1 cellular context compared by ENCODE assay signal in the genomic region with DNA sequence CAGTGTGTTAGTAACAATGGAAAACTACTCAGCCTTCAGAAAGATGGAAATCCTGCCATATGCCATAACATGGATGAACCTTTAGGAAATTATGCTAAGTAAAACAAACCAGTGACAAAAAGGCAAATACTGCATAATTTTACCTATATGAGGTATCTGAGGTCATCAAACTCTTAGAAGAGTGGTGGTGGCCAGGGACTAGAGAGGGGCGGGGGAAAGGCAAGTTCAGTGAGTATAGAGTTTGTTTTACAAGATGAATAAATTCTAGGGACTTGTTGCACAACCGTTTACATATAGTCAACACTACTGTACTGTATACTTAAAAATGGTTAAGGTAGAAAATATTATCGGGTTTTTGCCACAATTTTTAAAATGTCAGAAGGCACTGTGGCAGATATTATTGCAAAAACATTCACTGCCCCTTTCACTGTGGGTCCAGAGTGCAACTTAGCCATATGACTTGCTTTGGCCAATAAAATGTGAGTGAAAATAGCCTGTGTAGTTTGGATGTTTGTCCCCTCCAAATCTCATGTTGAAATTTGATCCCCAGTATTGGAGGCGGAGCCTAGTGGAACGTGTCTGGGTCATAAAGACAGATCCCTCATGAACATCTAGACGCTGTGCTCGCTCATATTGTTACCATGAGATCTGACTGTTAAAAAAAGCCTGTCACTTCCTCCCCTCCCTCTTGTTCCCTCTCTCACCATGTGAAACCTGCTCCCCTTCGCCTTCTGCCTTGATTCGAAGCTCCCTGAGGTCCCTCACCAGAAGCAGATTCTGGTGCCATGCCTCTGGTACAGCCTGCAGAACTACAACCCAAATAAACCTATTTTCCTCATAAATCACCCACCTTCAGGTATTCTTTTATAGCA.
TF ChIP-seq lines count a peak whose summit lies in the region.

No MANE protein-coding gene starts in this region.

TF ChIP-seq in HepG2, 621 proteins besides CTCF, POLR2A, EP300 and RAD21 (continued from another document and continues in another):
- TF ChIP-seq, protein P1, sequence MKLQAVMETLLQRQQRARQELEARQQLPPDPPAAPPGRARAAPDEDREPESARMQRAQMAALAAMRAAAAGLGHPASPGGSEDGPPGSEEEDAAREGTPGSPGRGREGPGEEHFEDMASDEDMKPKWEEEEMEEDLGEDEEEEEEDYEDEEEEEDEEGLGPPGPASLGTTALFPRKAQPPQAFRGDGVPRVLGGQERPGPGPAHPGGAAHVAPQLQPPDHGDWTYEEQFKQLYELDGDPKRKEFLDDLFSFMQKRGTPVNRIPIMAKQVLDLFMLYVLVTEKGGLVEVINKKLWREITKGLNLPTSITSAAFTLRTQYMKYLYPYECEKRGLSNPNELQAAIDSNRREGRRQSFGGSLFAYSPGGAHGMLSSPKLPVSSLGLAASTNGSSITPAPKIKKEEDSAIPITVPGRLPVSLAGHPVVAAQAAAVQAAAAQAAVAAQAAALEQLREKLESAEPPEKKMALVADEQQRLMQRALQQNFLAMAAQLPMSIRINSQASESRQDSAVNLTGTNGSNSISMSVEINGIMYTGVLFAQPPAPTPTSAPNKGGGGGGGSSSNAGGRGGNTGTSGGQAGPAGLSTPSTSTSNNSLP (IDR thresholded peaks at IDR 0.05; ENCODE audit: low read depth, low read length): peak; percentile 55; the same call in 1 of the 2 replicates
- TF ChIP-seq ZNF263 (CRISPR knock-in tag; IDR thresholded peaks at IDR 0.05) (no peak), ZNF441 (CRISPR knock-in tag; IDR thresholded peaks at IDR 0.05; ENCODE audit: borderline replicate concordance) (no peak), THAP9 (CRISPR knock-in tag; IDR thresholded peaks at IDR 0.05; ENCODE audit: borderline replicate concordance) (peak; percentile 64; the same call in 1 of the 2 replicates), ARNT (IDR thresholded peaks at IDR 0.05) (no peak), ZNF382 (CRISPR knock-in tag; IDR thresholded peaks at IDR 0.05; ENCODE audit: borderline replicate concordance) (no peak), SRSF9 (IDR thresholded peaks at IDR 0.05; ENCODE audit: borderline replicate concordance, insufficient read depth, low read depth, low read length, poor library complexity, severe bottlenecking) (no peak), ZBTB43 (CRISPR knock-in tag; conservative IDR thresholded peaks at IDR 0.05) (no peak; the same call in 1 of the 2 replicates), ELF4 (CRISPR knock-in tag; IDR thresholded peaks at IDR 0.05; ENCODE audit: borderline replicate concordance) (no peak), NR1H2 (CRISPR knock-in tag; IDR thresholded peaks at IDR 0.05; ENCODE audit: borderline replicate concordance, low read depth) (no peak), ZNF550 (CRISPR knock-in tag; IDR thresholded peaks at IDR 0.05; ENCODE audit: borderline replicate concordance) (no peak), SATB2 (CRISPR knock-in tag; IDR thresholded peaks at IDR 0.05) (no peak), ZNF589 (CRISPR knock-in tag; conservative IDR thresholded peaks at IDR 0.05) (no peak), GPBP1L1 (CRISPR knock-in tag; IDR thresholded peaks at IDR 0.05) (no peak), SIX1 (CRISPR knock-in tag; IDR thresholded peaks at IDR 0.05; ENCODE audit: borderline replicate concordance) (peak; percentile 97), CREB1 (IDR thresholded peaks at IDR 0.05) (peak; percentile 22; the same call in 1 of the 2 replicates), CREB1 (CRISPR knock-in tag; IDR thresholded peaks at IDR 0.05) (peak; percentile 76), TAF1 (CRISPR knock-in tag; IDR thresholded peaks at IDR 0.05) (peak; percentile 40; the same call in 1 of the 2 replicates), ZNF530 (CRISPR knock-in tag; IDR thresholded peaks at IDR 0.05; ENCODE audit: low read depth) (no peak), BRCA1 (CRISPR knock-in tag; IDR thresholded peaks at IDR 0.05) (no peak), PRMT3 (CRISPR knock-in tag; IDR thresholded peaks at IDR 0.05; ENCODE audit: borderline replicate concordance, low read depth) (no peak), TCF12 (IDR thresholded peaks at IDR 0.05) (no peak), TCF12 (CRISPR knock-in tag; IDR thresholded peaks at IDR 0.05) (no peak), KAT7 (CRISPR knock-in tag; IDR thresholded peaks at IDR 0.05; ENCODE audit: borderline replicate concordance) (peak; percentile 65; the same call in 1 of the 2 replicates), AGO2 (optimal IDR thresholded peaks at IDR 0.05; ENCODE audit: low read depth, low read length) (no peak), SKI (IDR thresholded peaks at IDR 0.05; ENCODE audit: partially characterized antibody) (no peak), ZNF326 (CRISPR knock-in tag; IDR thresholded peaks at IDR 0.05; ENCODE audit: borderline replicate concordance) (no peak), TMF1 (CRISPR knock-in tag; IDR thresholded peaks at IDR 0.05; ENCODE audit: low read depth) (no peak)
- TF ChIP-seq, protein P2, sequence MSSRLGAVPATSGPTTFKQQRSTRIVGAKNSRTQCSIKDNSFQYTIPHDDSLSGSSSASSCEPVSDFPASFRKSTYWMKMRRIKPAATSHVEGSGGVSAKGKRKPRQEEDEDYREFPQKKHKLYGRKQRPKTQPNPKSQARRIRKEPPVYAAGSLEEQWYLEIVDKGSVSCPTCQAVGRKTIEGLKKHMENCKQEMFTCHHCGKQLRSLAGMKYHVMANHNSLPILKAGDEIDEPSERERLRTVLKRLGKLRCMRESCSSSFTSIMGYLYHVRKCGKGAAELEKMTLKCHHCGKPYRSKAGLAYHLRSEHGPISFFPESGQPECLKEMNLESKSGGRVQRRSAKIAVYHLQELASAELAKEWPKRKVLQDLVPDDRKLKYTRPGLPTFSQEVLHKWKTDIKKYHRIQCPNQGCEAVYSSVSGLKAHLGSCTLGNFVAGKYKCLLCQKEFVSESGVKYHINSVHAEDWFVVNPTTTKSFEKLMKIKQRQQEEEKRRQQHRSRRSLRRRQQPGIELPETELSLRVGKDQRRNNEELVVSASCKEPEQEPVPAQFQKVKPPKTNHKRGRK (CRISPR knock-in tag; IDR thresholded peaks at IDR 0.05): no peak
- TF ChIP-seq, protein P3, sequence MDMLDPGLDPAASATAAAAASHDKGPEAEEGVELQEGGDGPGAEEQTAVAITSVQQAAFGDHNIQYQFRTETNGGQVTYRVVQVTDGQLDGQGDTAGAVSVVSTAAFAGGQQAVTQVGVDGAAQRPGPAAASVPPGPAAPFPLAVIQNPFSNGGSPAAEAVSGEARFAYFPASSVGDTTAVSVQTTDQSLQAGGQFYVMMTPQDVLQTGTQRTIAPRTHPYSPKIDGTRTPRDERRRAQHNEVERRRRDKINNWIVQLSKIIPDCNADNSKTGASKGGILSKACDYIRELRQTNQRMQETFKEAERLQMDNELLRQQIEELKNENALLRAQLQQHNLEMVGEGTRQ (IDR thresholded peaks at IDR 0.05; ENCODE audit: low read depth, low read length): peak; percentile 84
- TF ChIP-seq, protein P3 (CRISPR knock-in tag; IDR thresholded peaks at IDR 0.05; ENCODE audit: borderline replicate concordance): peak; percentile 92; the same call in 1 of the 2 replicates
- TF ChIP-seq, protein P4, sequence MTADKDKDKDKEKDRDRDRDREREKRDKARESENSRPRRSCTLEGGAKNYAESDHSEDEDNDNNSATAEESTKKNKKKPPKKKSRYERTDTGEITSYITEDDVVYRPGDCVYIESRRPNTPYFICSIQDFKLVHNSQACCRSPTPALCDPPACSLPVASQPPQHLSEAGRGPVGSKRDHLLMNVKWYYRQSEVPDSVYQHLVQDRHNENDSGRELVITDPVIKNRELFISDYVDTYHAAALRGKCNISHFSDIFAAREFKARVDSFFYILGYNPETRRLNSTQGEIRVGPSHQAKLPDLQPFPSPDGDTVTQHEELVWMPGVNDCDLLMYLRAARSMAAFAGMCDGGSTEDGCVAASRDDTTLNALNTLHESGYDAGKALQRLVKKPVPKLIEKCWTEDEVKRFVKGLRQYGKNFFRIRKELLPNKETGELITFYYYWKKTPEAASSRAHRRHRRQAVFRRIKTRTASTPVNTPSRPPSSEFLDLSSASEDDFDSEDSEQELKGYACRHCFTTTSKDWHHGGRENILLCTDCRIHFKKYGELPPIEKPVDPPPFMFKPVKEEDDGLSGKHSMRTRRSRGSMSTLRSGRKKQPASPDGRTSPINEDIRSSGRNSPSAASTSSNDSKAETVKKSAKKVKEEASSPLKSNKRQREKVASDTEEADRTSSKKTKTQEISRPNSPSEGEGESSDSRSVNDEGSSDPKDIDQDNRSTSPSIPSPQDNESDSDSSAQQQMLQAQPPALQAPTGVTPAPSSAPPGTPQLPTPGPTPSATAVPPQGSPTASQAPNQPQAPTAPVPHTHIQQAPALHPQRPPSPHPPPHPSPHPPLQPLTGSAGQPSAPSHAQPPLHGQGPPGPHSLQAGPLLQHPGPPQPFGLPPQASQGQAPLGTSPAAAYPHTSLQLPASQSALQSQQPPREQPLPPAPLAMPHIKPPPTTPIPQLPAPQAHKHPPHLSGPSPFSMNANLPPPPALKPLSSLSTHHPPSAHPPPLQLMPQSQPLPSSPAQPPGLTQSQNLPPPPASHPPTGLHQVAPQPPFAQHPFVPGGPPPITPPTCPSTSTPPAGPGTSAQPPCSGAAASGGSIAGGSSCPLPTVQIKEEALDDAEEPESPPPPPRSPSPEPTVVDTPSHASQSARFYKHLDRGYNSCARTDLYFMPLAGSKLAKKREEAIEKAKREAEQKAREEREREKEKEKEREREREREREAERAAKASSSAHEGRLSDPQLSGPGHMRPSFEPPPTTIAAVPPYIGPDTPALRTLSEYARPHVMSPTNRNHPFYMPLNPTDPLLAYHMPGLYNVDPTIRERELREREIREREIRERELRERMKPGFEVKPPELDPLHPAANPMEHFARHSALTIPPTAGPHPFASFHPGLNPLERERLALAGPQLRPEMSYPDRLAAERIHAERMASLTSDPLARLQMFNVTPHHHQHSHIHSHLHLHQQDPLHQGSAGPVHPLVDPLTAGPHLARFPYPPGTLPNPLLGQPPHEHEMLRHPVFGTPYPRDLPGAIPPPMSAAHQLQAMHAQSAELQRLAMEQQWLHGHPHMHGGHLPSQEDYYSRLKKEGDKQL (CRISPR knock-in tag; IDR thresholded peaks at IDR 0.05; ENCODE audit: low read depth): no peak
- TF ChIP-seq, protein P5, sequence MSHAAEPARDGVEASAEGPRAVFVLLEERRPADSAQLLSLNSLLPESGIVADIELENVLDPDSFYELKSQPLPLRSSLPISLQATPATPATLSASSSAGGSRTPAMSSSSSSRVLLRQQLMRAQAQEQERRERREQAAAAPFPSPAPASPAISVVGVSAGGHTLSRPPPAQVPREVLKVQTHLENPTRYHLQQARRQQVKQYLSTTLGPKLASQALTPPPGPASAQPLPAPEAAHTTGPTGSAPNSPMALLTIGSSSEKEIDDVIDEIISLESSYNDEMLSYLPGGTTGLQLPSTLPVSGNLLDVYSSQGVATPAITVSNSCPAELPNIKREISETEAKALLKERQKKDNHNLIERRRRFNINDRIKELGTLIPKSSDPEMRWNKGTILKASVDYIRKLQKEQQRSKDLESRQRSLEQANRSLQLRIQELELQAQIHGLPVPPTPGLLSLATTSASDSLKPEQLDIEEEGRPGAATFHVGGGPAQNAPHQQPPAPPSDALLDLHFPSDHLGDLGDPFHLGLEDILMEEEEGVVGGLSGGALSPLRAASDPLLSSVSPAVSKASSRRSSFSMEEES (CRISPR knock-in tag; IDR thresholded peaks at IDR 0.05): 0 out of 2 replicates have a peak, but pooled peaks have one; percentile 43
- TF ChIP-seq, protein P6, sequence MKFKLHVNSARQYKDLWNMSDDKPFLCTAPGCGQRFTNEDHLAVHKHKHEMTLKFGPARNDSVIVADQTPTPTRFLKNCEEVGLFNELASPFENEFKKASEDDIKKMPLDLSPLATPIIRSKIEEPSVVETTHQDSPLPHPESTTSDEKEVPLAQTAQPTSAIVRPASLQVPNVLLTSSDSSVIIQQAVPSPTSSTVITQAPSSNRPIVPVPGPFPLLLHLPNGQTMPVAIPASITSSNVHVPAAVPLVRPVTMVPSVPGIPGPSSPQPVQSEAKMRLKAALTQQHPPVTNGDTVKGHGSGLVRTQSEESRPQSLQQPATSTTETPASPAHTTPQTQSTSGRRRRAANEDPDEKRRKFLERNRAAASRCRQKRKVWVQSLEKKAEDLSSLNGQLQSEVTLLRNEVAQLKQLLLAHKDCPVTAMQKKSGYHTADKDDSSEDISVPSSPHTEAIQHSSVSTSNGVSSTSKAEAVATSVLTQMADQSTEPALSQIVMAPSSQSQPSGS (CRISPR knock-in tag; IDR thresholded peaks at IDR 0.05): no peak
